26 cellular contexts compared by ENCODE assay signal in genomic region chr3:147130461-147130860, GRCh38.
DNase-seq lines count a peak whose midpoint lies in the region; ATAC-seq and TF ChIP-seq lines count a peak whose summit lies in the region.
"Had no signal": no experiment of that assay in that cellular context is flagged by ENCODE, and none has a peak within 500 bp of the region (broad histone marks: within the 10 kb centered on the region; RNA-seq: fewer than 3 reads in every experiment).

No MANE protein-coding gene starts in this region.

- no peak for TF ChIP-seq CTCF in fibroblast of the aortic adventitia (IDR thresholded peaks at IDR 0.05; ENCODE audit: insufficient read depth, low read length)

- no peak overlapping the region for H3K4me3 ChIP-seq in fibroblast of the aortic adventitia (ENCODE audit: low read depth, low read length)
- H3K4me3 ChIP-seq: BLaER1 treated with 17β-estradiol and CSF1 and Interleukin-3, amounts not matched to agents 10 nM and 100 nM; breast epithelium; left lung; neural progenitor cell; suprapubic skin had no signal

- ATAC-seq in GM21825 (IDR thresholded peaks at IDR 0.05; ENCODE audit: unreplicated experiment), result no peak
- ATAC-seq: activated T-cell treated with anti-CD3 and anti-CD28 coated beads, Interleukin-2, amount 50 U/mL, for 4 hours; left lung; Panc1; sciatic nerve; stimulated activated naive B cell treated with anti-CD40 and anti-IgM and Interleukin-4, amounts not matched to agents 10 μg/mL and 1 μg/mL and 100 μg/mL, for 72 hours had no signal

- DNase-seq in A172 (ENCODE audit: low spot score) (peak; percentile 46), GM04504 (ENCODE audit: low read depth) (peak; percentile 17), amniotic stem cell (lab: John Stamatoyannopoulos, UW) (peak; percentile 7), fibroblast of the aortic adventitia (ENCODE audit: low read depth) (peak; percentile 39), NCI-H82 treated with DMSO at 0.1 percent for 48 hours (lab: John Stamatoyannopoulos, UW; ENCODE audit: unreplicated experiment) (no peak), MV-4-11 (lab: John Stamatoyannopoulos, UW) (no peak), NCI-H510A (lab: John Stamatoyannopoulos, UW) (no peak)
- DNase-seq: activated CD4-positive, alpha-beta T cell treated with anti-CD3 and anti-CD28 coated beads, Interleukin-2, amount 10 ng/mL, durations not matched to agents 24 days and 14 days; activated gamma-delta T cell treated with Interleukin-2 at 50 U/mL for 16 hours; activated T-cell treated with anti-CD3 and anti-CD28 coated beads, Interleukin-2, amount 50 U/mL, for 4 hours; effector CD4-positive, alpha-beta T cell; mesenchymal stem cell; NCI-H1092; NCI-H187; NCI-H526; posterior cingulate gyrus; SHP77; stimulated activated naive B cell treated with anti-CD40 and anti-IgM and Interleukin-4, amounts not matched to agents 10 μg/mL and 1 μg/mL and 100 μg/mL, for 72 hours had no signal

Comparison
In these comparisons a context has a peak if more than half of its experiments do, and no peak if none do; other contexts are left out.
1. DNase-seq: peak in A172 (single experiment), GM04504 (single experiment), amniotic stem cell (single experiment) and fibroblast of the aortic adventitia (single experiment); none in NCI-H82 treated with DMSO at 0.1 percent for 48 hours (single experiment), MV-4-11 (single experiment) and NCI-H510A (single experiment).